31 cellular contexts compared by ENCODE assay signal in the genomic region with DNA sequence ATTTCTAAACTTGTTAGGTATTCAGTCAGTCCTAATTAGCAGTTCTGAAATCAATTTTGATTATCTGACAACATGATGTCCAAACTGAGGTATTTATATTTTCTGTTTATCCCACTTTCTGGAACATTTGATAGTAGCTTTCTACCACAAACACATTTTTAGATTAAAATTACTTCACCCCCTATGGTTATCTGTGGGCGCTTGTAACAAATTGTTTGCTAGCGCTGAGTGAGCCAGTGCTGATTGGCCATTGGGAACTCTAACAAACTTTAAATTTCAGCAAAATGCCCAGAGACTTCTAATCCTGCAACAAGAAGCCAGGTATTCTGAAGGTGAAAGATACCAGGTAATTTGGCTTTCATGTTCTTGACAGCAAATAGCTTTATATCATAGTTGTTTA. TPM values are rescaled to one million over a fixed set of nuclear protein-coding genes. Genes with fewer than 3 reads are reported as not detected.
"Had no signal": no experiment of that assay in that cellular context is flagged by ENCODE, and none has a peak within 500 bp of the region (broad histone marks: within the 10 kb centered on the region; RNA-seq: fewer than 3 reads in every experiment).

A gene with protein sequence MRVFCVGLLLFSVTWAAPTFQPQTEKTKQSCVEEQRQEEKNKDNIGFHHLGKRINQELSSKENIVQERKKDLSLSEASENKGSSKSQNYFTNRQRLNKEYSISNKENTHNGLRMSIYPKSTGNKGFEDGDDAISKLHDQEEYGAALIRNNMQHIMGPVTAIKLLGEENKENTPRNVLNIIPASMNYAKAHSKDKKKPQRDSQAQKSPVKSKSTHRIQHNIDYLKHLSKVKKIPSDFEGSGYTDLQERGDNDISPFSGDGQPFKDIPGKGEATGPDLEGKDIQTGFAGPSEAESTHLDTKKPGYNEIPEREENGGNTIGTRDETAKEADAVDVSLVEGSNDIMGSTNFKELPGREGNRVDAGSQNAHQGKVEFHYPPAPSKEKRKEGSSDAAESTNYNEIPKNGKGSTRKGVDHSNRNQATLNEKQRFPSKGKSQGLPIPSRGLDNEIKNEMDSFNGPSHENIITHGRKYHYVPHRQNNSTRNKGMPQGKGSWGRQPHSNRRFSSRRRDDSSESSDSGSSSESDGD (plus strand): TSS at position 301 of the 400 bp plus-strand sequence. CDS start 1,746 bp downstream, outside the sequence.

- H3K36me3 ChIP-seq: stomach, suprapubic skin, thoracic aorta, thyroid gland, tibial artery, tibial nerve, transverse colon, upper lobe of left lung, upper lobe of right lung, uterus, vagina had no signal

- H3K4me1 ChIP-seq: stomach, suprapubic skin, testis, thyroid gland, tibial artery, tibial nerve, transverse colon, upper lobe of left lung, upper lobe of right lung, uterus, vagina had no signal

- H3K36me3 Mint-ChIP-seq: stimulated activated effector memory CD8-positive, alpha-beta T cell treated with anti-CD3 and anti-CD28 coated beads, Interleukin-12 subunit alpha, Interleukin-12 subunit beta, amount 100 ng/mL, for 72 hours; stimulated activated memory B cell treated with anti-CD40 and anti-IgM and Interleukin-4, amounts not matched to agents 10 μg/mL and 1 μg/mL and 100 μg/mL, for 72 hours; stimulated activated naive B cell treated with anti-CD40 and anti-IgM and Interleukin-4, amounts not matched to agents 10 μg/mL and 1 μg/mL and 100 μg/mL, for 72 hours; type B pancreatic cell had no signal

- H3K27me3 Mint-ChIP-seq: stimulated activated naive B cell treated with anti-CD40 and anti-IgM and Interleukin-4, amounts not matched to agents 10 μg/mL and 1 μg/mL and 100 μg/mL, for 72 hours had no signal

- H3K4me3 Mint-ChIP-seq: stimulated activated effector memory CD8-positive, alpha-beta T cell treated with anti-CD3 and anti-CD28 coated beads, Interleukin-12 subunit alpha, Interleukin-12 subunit beta, amount 100 ng/mL, for 72 hours; stimulated activated memory B cell treated with anti-CD40 and anti-IgM and Interleukin-4, amounts not matched to agents 10 μg/mL and 1 μg/mL and 100 μg/mL, for 72 hours; stimulated activated naive B cell treated with anti-CD40 and anti-IgM and Interleukin-4, amounts not matched to agents 10 μg/mL and 1 μg/mL and 100 μg/mL, for 72 hours; stimulated activated naive CD8-positive, alpha-beta T cell treated with anti-CD3 and anti-CD28 coated beads, Interleukin-15, amount 100 ng/mL, for 72 hours; stimulated activated naive CD8-positive, alpha-beta T cell treated with anti-CD3 and anti-CD28 coated beads, Interleukin-15, Interleukin-2, amounts not matched to agents 100 ng/mL and 50 ng/mL, for 24 hours; type B pancreatic cell had no signal

- H3K9me3 ChIP-seq: stomach, suprapubic skin, testis, thoracic aorta, thyroid gland, tibial artery, tibial nerve, transverse colon, upper lobe of left lung, upper lobe of right lung, uterus, vagina had no signal

- H3K27ac Mint-ChIP-seq: stimulated activated effector memory CD8-positive, alpha-beta T cell treated with anti-CD3 and anti-CD28 coated beads, Interleukin-12 subunit alpha, Interleukin-12 subunit beta, amount 100 ng/mL, for 72 hours; stimulated activated memory B cell treated with anti-CD40 and anti-IgM and Interleukin-4, amounts not matched to agents 10 μg/mL and 1 μg/mL and 100 μg/mL, for 72 hours; stimulated activated naive B cell treated with anti-CD40 and anti-IgM and Interleukin-4, amounts not matched to agents 10 μg/mL and 1 μg/mL and 100 μg/mL, for 72 hours; stimulated activated naive CD8-positive, alpha-beta T cell treated with anti-CD3 and anti-CD28 coated beads, Interleukin-15, amount 100 ng/mL, for 72 hours; stimulated activated naive CD8-positive, alpha-beta T cell treated with anti-CD3 and anti-CD28 coated beads, Interleukin-15, Interleukin-2, amounts not matched to agents 100 ng/mL and 50 ng/mL, for 24 hours; type B pancreatic cell had no signal

- H3K4me1 Mint-ChIP-seq: stimulated activated effector memory CD8-positive, alpha-beta T cell treated with anti-CD3 and anti-CD28 coated beads, Interleukin-12 subunit alpha, Interleukin-12 subunit beta, amount 100 ng/mL, for 72 hours; stimulated activated memory B cell treated with anti-CD40 and anti-IgM and Interleukin-4, amounts not matched to agents 10 μg/mL and 1 μg/mL and 100 μg/mL, for 72 hours; stimulated activated naive B cell treated with anti-CD40 and anti-IgM and Interleukin-4, amounts not matched to agents 10 μg/mL and 1 μg/mL and 100 μg/mL, for 72 hours; stimulated activated naive CD8-positive, alpha-beta T cell treated with anti-CD3 and anti-CD28 coated beads, Interleukin-15, amount 100 ng/mL, for 72 hours had no signal

- H3K27ac ChIP-seq: stomach, suprapubic skin, testis, thoracic aorta, thyroid gland, tibial artery, tibial nerve, transverse colon, upper lobe of left lung, upper lobe of right lung, uterus, vagina had no signal

- H3K27me3 ChIP-seq: stomach, suprapubic skin, testis, thyroid gland, tibial artery, tibial nerve, transverse colon, upper lobe of left lung, upper lobe of right lung, uterus, vagina had no signal

- DNase-seq: stimulated activated CD4-positive, alpha-beta T cell treated with anti-CD3 and anti-CD28 coated beads, Interleukin-2, amount 100 ng/mL, for 48 hours; stimulated activated CD4-positive, alpha-beta T cell treated with anti-CD3 and anti-CD28 coated beads, Interleukin-4, amount 100 ng/mL, for 1 hour; stimulated activated CD4-positive, alpha-beta T cell treated with anti-CD3 and anti-CD28 coated beads, Interleukin-4, amount 100 ng/mL, for 24 hours; stimulated activated CD4-positive, alpha-beta T cell treated with anti-CD3 and anti-CD28 coated beads, Interleukin-4, amount 100 ng/mL, for 4 hours; stimulated activated CD8-positive, alpha-beta memory T cell treated with anti-CD3 and anti-CD28 coated beads, Interleukin-4, amount 100 ng/mL, for 48 hours; stimulated activated naive B cell treated with anti-CD40 and anti-IgM and Interleukin-4, amounts not matched to agents 10 μg/mL and 1 μg/mL and 100 μg/mL, for 72 hours; stimulated activated naive CD4-positive, alpha-beta T cell; stimulated activated naive CD4-positive, alpha-beta T cell treated with Interleukin-2 at 50 U/mL for 16 hours; stimulated activated naive CD8-positive, alpha-beta T cell treated with anti-CD3 and anti-CD28 coated beads, Interleukin-15, amount 100 ng/mL, for 72 hours; stimulated activated naive CD8-positive, alpha-beta T cell treated with anti-CD3 and anti-CD28 coated beads, Interleukin-15, Interleukin-2, amounts not matched to agents 100 U/mL and 50 U/mL, for 24 hours; stomach; substantia nigra; testis; thyroid gland; tibial artery; transverse colon; trophoblast cell; upper lobe of left lung; upper lobe of right lung; uterus had no signal

- H3K9me3 Mint-ChIP-seq: stimulated activated effector memory CD8-positive, alpha-beta T cell treated with anti-CD3 and anti-CD28 coated beads, Interleukin-12 subunit alpha, Interleukin-12 subunit beta, amount 100 ng/mL, for 72 hours; stimulated activated memory B cell treated with anti-CD40 and anti-IgM and Interleukin-4, amounts not matched to agents 10 μg/mL and 1 μg/mL and 100 μg/mL, for 72 hours; stimulated activated naive CD8-positive, alpha-beta T cell treated with anti-CD3 and anti-CD28 coated beads, Interleukin-15, amount 100 ng/mL, for 72 hours; stimulated activated naive CD8-positive, alpha-beta T cell treated with anti-CD3 and anti-CD28 coated beads, Interleukin-15, Interleukin-2, amounts not matched to agents 100 ng/mL and 50 ng/mL, for 24 hours; type B pancreatic cell had no signal

- H3K4me3 ChIP-seq: stomach, suprapubic skin, testis, thoracic aorta, thyroid gland, tibial artery, tibial nerve, transverse colon, upper lobe of left lung, upper lobe of right lung, uterus, vagina had no signal

RNA-seq across cellular contexts. Expression of the gene that starts here (rescaled TPM):
- total RNA-seq: stomach, subcutaneous adipose tissue, suprapubic skin, testis, thoracic aorta, thyroid gland, tibial nerve, transverse colon, upper lobe of left lung, upper lobe of right lung, ureter, urinary bladder, uterus, vagina had no signal
- polyA plus RNA-seq: stomach, urinary bladder had no signal
